Comparison of ENCODE assay signal across 8 cellular contexts in genomic region chr6:41200296-41200900, GRCh38. TPM values are rescaled to one million over a fixed set of nuclear protein-coding genes. Genes with fewer than 3 reads are reported as not detected.
DNase-seq lines count a peak whose midpoint lies in the region; ATAC-seq and TF ChIP-seq lines count a peak whose summit lies in the region.

No MANE protein-coding gene starts in this region.

- peak; percentile 30 for DNase-seq in M059J (ENCODE audit: low read depth)
- peak; percentile 79 for DNase-seq in activated CD8-positive, alpha-beta memory T cell treated with anti-CD3 and anti-CD28 coated beads for 24 hours
- DNase-seq in stimulated activated CD4-positive, alpha-beta T cell treated with anti-CD3 and anti-CD28 coated beads, Interleukin-2, amount 100 ng/mL, for 48 hours = peak; percentile 36 to 40
- DNase-seq in NCI-H774 (lab: John Stamatoyannopoulos, UW) = no peak
- no peak for DNase-seq in DMS53 treated with DMSO at 0.1 percent for 48 hours (lab: John Stamatoyannopoulos, UW; ENCODE audit: unreplicated experiment)
- no peak for DNase-seq in NCI-H748 treated with DMSO at 0.1 percent for 48 hours (lab: John Stamatoyannopoulos, UW)

- ATAC-seq in GM18867 (IDR thresholded peaks at IDR 0.05; ENCODE audit: unreplicated experiment) = peak; percentile 32
- ATAC-seq in gastroesophageal sphincter = peak; percentile 36

- no peak for TF ChIP-seq POLR2A in gastroesophageal sphincter (IDR thresholded peaks at IDR 0.05)

- no peak overlapping the region for H3K4me3 ChIP-seq in gastroesophageal sphincter

- no peak for TF ChIP-seq EP300 in gastroesophageal sphincter (IDR thresholded peaks at IDR 0.05)

- H3K27me3 ChIP-seq in gastroesophageal sphincter = peaks cover 23% of the 10 kb centered on the region

- 83% methylated on average over 2 of the region's 2 CpGs; no CpG with 5 or more reads in 1 of the 2 donors for WGBS in gastroesophageal sphincter (ENCODE audit: low coverage in 1 of 2), 2 donors

- TF ChIP-seq CTCF in gastroesophageal sphincter (IDR thresholded peaks at IDR 0.05) = no peak

- no peaks in the 10 kb centered on the region for H3K9me3 ChIP-seq in gastroesophageal sphincter

- H3K4me1 ChIP-seq in gastroesophageal sphincter = no peaks in the 10 kb centered on the region

- H3K27ac ChIP-seq in gastroesophageal sphincter = no peak overlapping the region

- no peaks in the 10 kb centered on the region for H3K36me3 ChIP-seq in gastroesophageal sphincter

RNA-seq across cellular contexts. Expression of gene TREML2, which starts 0.6 kb away (rescaled TPM):
- total RNA-seq in M059J (2014; rRNA removed; shearing (Covaris generic)) = not detected in 2 replicates
- total RNA-seq in gastroesophageal sphincter = under 1 TPM in 1 of 4 donors, not detected in 3; 0.27 TPM

RNA-seq across cellular contexts. Expression of gene TREML4, which starts 27.8 kb away (rescaled TPM):
- total RNA-seq in M059J (2014; rRNA removed; shearing (Covaris generic)) = not detected in 2 replicates
- not detected for total RNA-seq in gastroesophageal sphincter

RNA-seq across cellular contexts. Expression of gene TREM2, which starts 37.5 kb away (rescaled TPM):
- not detected in 2 replicates for total RNA-seq in M059J (2014; rRNA removed; shearing (Covaris generic))
- 1 to 10 TPM in 1 of 4 donors, under 1 TPM in 2, not detected in 1; 0.42 to 1.7 (median 0.54) TPM for total RNA-seq in gastroesophageal sphincter

RNA-seq across cellular contexts. Expression of gene TREML1, which starts 46.3 kb away (rescaled TPM):
- not detected in 2 replicates for total RNA-seq in M059J (2014; rRNA removed; shearing (Covaris generic))
- total RNA-seq in gastroesophageal sphincter = not detected

Comparison
In these comparisons a context has a peak if more than half of its experiments do, and no peak if none do; other contexts are left out.
1. DNase-seq: peak in M059J (single experiment), activated CD8-positive, alpha-beta memory T cell treated with anti-CD3 and anti-CD28 coated beads for 24 hours (single experiment) and stimulated activated CD4-positive, alpha-beta T cell treated with anti-CD3 and anti-CD28 coated beads, Interleukin-2, amount 100 ng/mL, for 48 hours (2 of 2); none in NCI-H774 (single experiment), DMS53 treated with DMSO at 0.1 percent for 48 hours (single experiment) and NCI-H748 treated with DMSO at 0.1 percent for 48 hours (single experiment).